In the genomic region with DNA sequence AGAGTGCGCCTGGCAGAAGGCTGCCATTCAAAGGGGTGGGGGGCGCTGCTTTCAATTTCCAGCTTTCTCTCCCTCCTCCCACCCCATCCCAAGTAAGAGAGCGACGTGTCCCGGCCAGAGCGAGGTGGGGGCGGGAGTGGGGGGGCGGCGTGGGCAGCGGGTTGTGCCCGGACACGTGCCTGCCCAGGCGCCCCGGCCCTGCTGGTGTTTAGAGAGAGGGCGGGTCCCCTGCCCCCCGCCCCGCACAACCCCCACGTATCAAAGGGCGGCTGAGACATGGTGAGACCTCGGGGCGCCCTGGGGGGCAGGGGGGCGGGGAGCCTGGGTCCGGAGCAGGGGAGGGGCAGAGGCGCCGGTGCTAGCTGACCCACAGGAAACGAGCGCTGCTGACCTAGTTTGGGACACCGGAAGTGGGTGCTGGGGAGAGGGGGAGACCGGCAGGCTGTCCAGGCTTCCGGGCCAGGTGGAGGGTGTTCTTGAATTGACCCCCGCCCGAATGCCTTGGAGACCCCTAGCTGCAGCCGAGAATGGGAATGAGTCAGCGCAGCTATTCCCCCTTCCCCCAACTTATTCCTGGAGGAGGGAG, we compare ENCODE assay signal across 8 cellular contexts. TPM values are rescaled to one million over a fixed set of nuclear protein-coding genes. Genes with fewer than 3 reads are reported as not detected.
DNase-seq lines count a peak whose midpoint lies in the region; ATAC-seq and TF ChIP-seq lines count a peak whose summit lies in the region.

No MANE protein-coding gene starts in this region.

- no peaks in the 10 kb centered on the region for H3K27me3 ChIP-seq in right atrium auricular region

- peak overlapping the region; percentile 67 for H3K4me3 ChIP-seq in LNCaP clone FGC (ENCODE audit: low read depth, low read length)
- peak overlapping the region; percentile 87 to 92 for H3K4me3 ChIP-seq in right atrium auricular region

- peak overlapping the region; percentile 98 to 99 for H3K27ac ChIP-seq in right atrium auricular region

- no peaks in the 10 kb centered on the region for H3K36me3 ChIP-seq in right atrium auricular region

- DNase-seq in EL = peak; percentile 77
- no peak for DNase-seq in LNCaP clone FGC (ENCODE audit: low read depth)
- peak; percentile 52 for DNase-seq in amniotic epithelial cell (ENCODE audit: low read depth)
- DNase-seq in right atrium auricular region (ENCODE audit: low spot score) = peak; percentile 79
- peak; percentile 67 for DNase-seq in pons (ENCODE audit: low spot score)
- no peak for DNase-seq in NCI-H2227 treated with DMSO at 0.1 percent for 48 hours (lab: John Stamatoyannopoulos, UW)

- peaks cover 0 to 68% of the 10 kb centered on the region in 2 donors for H3K4me1 ChIP-seq in right atrium auricular region

- no peak for ATAC-seq in HG02678 (IDR thresholded peaks at IDR 0.05; ENCODE audit: unreplicated experiment)
- no peak for ATAC-seq in GM21515 (IDR thresholded peaks at IDR 0.05; ENCODE audit: unreplicated experiment)

- no peaks in the 10 kb centered on the region for H3K9me3 ChIP-seq in right atrium auricular region

- TF ChIP-seq CTCF in LNCaP clone FGC (IDR thresholded peaks at IDR 0.05; ENCODE audit: control insufficient read depth, extremely low read depth, insufficient read depth) (no peak), right atrium auricular region (IDR thresholded peaks at IDR 0.05) (no peak)

RNA-seq across cellular contexts. Expression of gene ZBTB7B, which starts 1.3 kb away (rescaled TPM):
- total RNA-seq in right atrium auricular region = 10 to 100 TPM; 30.3 to 53.4 TPM

RNA-seq across cellular contexts. Expression of gene LENEP, which starts 10.5 kb away (rescaled TPM):
- not detected for total RNA-seq in right atrium auricular region

RNA-seq across cellular contexts. Expression of gene FLAD1, which starts 20.7 kb away (rescaled TPM):
- 10 to 100 TPM; 19.5 to 24.8 TPM for total RNA-seq in right atrium auricular region

RNA-seq across cellular contexts. Expression of gene CKS1B, which starts 29.4 kb away (rescaled TPM):
- 10 to 100 TPM; 20.0 to 23.8 TPM for total RNA-seq in right atrium auricular region

RNA-seq across cellular contexts. Expression of gene DCST2, which starts 29.7 kb away (rescaled TPM):
- not detected for total RNA-seq in right atrium auricular region

Comparison
In these comparisons a context has a peak if more than half of its experiments do, and no peak if none do; other contexts are left out.
1. DNase-seq: peak in EL (single experiment), amniotic epithelial cell (single experiment), right atrium auricular region (single experiment) and pons (single experiment); none in LNCaP clone FGC (single experiment) and NCI-H2227 treated with DMSO at 0.1 percent for 48 hours (single experiment).